Comparison of ENCODE assay signal across 14 cellular contexts in the genomic region with DNA sequence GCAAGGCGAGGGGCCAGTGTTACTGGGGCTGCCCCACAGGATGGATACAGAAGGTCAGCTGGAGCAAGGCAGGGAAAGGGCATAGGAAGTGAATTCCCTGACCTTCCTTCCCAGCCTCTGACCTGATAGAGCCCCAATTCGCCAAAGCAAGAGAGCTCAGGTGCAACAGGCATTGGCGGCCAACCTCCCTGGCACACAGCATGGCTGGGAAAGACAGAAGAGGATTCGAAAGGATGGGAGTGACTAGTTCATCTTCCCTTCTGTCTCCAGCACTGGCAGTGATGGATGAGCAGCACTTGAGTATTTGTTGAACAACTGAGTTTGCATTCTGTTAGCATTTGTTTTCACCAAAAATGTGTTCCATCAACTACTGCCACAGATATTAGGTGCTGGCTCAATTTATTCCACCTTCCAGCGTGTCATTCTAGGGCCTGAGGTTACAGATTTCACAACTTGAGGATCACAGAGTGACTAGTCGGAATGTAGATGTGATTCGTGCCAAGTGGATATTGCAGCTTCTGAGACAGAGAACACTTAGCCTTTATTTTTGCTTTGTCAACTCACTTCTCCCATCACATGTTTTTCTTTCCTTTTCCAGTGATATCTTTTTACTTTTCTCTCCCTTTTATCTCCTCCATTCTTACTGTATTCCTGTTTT. TPM values are rescaled to one million over a fixed set of nuclear protein-coding genes. Genes with fewer than 3 reads are reported as not detected.
DNase-seq lines count a peak whose midpoint lies in the region; ATAC-seq lines count a peak whose summit lies in the region.
"Had no signal": no experiment of that assay in that cellular context is flagged by ENCODE, and none has a peak within 500 bp of the region (broad histone marks: within the 10 kb centered on the region; RNA-seq: fewer than 3 reads in every experiment).

No MANE protein-coding gene starts in this region.

- H3K36me3 ChIP-seq in CD4-positive, alpha-beta memory T cell (ENCODE audit: insufficient read depth, low read length): peaks cover 67% of the 10 kb centered on the region

- no peaks in the 10 kb centered on the region for H3K9me3 Mint-ChIP-seq in CD4-positive, alpha-beta memory T cell
- no peaks in the 10 kb centered on the region for H3K9me3 Mint-ChIP-seq in natural killer cell treated with Interleukin-12 subunit alpha and Interleukin-12 subunit beta and Interleukin-15 and Interleukin-18, amount 100 ng/mL, for 72 hours

- no peak overlapping the region for H3K27ac Mint-ChIP-seq in CD4-positive, alpha-beta memory T cell
- H3K27ac Mint-ChIP-seq in natural killer cell treated with Interleukin-12 subunit alpha and Interleukin-12 subunit beta and Interleukin-15 and Interleukin-18, amount 100 ng/mL, for 72 hours: peak overlapping the region in 1 of 2 donors; percentile 35
- H3K27ac Mint-ChIP-seq: activated naive CD8-positive, alpha-beta T cell; B cell had no signal

- no peaks in the 10 kb centered on the region for H3K27me3 ChIP-seq in CD4-positive, alpha-beta memory T cell (ENCODE audit: insufficient read depth, low read length)
- H3K27me3 ChIP-seq: spleen had no signal

- ATAC-seq in sciatic nerve (peak; percentile 91), HG02981 (IDR thresholded peaks at IDR 0.05; ENCODE audit: unreplicated experiment) (no peak)
- no peak for ATAC-seq in natural killer cell treated with Interleukin-12 subunit alpha and Interleukin-12 subunit beta and Interleukin-15 and Interleukin-18, amount 100 ng/mL, for 72 hours

- H3K27ac ChIP-seq in CD4-positive, alpha-beta memory T cell (ENCODE audit: low read depth, low read length): no peak overlapping the region
- H3K27ac ChIP-seq: HL-60, PC-9 had no signal

- H3K9me3 ChIP-seq in CD4-positive, alpha-beta memory T cell (ENCODE audit: control insufficient read depth in 1 of 2, low read length in 2 of 2): no peaks in the 10 kb centered on the region
- H3K9me3 ChIP-seq: spleen had no signal

- H3K27me3 Mint-ChIP-seq in CD4-positive, alpha-beta memory T cell: no peaks in the 10 kb centered on the region
- H3K27me3 Mint-ChIP-seq in natural killer cell treated with Interleukin-12 subunit alpha and Interleukin-12 subunit beta and Interleukin-15 and Interleukin-18, amount 100 ng/mL, for 72 hours: no peaks in the 10 kb centered on the region
- H3K27me3 Mint-ChIP-seq: activated naive CD8-positive, alpha-beta T cell; B cell had no signal

- CTCF ChIA-PET in CD4-positive, alpha-beta memory T cell (lab: Charles Lee; ENCODE audit: partially characterized antibody): no interaction called here

- DNase-seq in ELR (ENCODE audit: low read depth) (peak; percentile 41), astrocyte of the hippocampus (ENCODE audit: low read depth, low spot score) (peak; percentile 56), foreskin melanocyte (peak; percentile 67), sciatic nerve (ENCODE audit: low spot score) (no peak)
- DNase-seq in CD4-positive, alpha-beta memory T cell: no peak
- DNase-seq in activated naive CD4-positive, alpha-beta T cell treated with anti-CD3 and anti-CD28 coated beads, Interleukin-2, amount 50 U/mL, for 16 hours: no peak
- DNase-seq in natural killer cell treated with Interleukin-12 subunit alpha and Interleukin-12 subunit beta and Interleukin-15 and Interleukin-18, amount 100 ng/mL, for 72 hours (ENCODE audit: low spot score): no peak
- DNase-seq: NCI-H2227 treated with DMSO at 0.1 percent for 48 hours, spleen had no signal

- H3K36me3 Mint-ChIP-seq in CD4-positive, alpha-beta memory T cell: peaks cover 35 to 74% of the 10 kb centered on the region in 2 donors
- H3K36me3 Mint-ChIP-seq in natural killer cell treated with Interleukin-12 subunit alpha and Interleukin-12 subunit beta and Interleukin-15 and Interleukin-18, amount 100 ng/mL, for 72 hours: peaks cover 16% of the 10 kb centered on the region

- H3K4me1 ChIP-seq in CD4-positive, alpha-beta memory T cell (ENCODE audit: insufficient read depth, low read length): peaks cover 4% of the 10 kb centered on the region

- intact Hi-C loops in sciatic nerve (cut with DNase I): no loop called here
- intact Hi-C loops in CD4-positive, alpha-beta memory T cell (cut with micrococcal nuclease): no loop called here

- peaks cover 3 to 18% (median 10%) of the 10 kb centered on the region in 4 donors for H3K4me1 Mint-ChIP-seq in CD4-positive, alpha-beta memory T cell
- H3K4me1 Mint-ChIP-seq in natural killer cell treated with Interleukin-12 subunit alpha and Interleukin-12 subunit beta and Interleukin-15 and Interleukin-18, amount 100 ng/mL, for 72 hours (ENCODE audit: low read depth in 2 of 2): peaks cover 8 to 10% of the 10 kb centered on the region in 2 donors

- H3K4me3 ChIP-seq in CD4-positive, alpha-beta memory T cell (ENCODE audit: low read length in 2 of 2): no peak overlapping the region
- H3K4me3 ChIP-seq: PC-9, spleen had no signal

- POLR2A ChIA-PET in CD4-positive, alpha-beta memory T cell (lab: Charles Lee; ENCODE audit: partially characterized antibody): no interaction called here

- no peak overlapping the region for H3K4me3 Mint-ChIP-seq in CD4-positive, alpha-beta memory T cell
- no peak overlapping the region for H3K4me3 Mint-ChIP-seq in natural killer cell treated with Interleukin-12 subunit alpha and Interleukin-12 subunit beta and Interleukin-15 and Interleukin-18, amount 100 ng/mL, for 72 hours
- H3K4me3 Mint-ChIP-seq: activated naive CD8-positive, alpha-beta T cell; B cell had no signal

RNA-seq across cellular contexts. Expression of a gene that starts 6.2 kb away (rescaled TPM):
- total RNA-seq in sciatic nerve: 51.4 TPM
- total RNA-seq in CD4-positive, alpha-beta memory T cell: 10 to 100 TPM; 33.4 to 34.5 TPM
- 100 to 1,000 TPM in 1 of 2 donors, 10 to 100 TPM in 1; 71.1 to 105 TPM for polyA plus RNA-seq in CD4-positive, alpha-beta memory T cell
- total RNA-seq in natural killer cell treated with Interleukin-12 subunit alpha and Interleukin-12 subunit beta and Interleukin-15 and Interleukin-18, amount 100 ng/mL, for 72 hours: 10 to 100 TPM; 44.1 to 50.6 TPM

Comparison
In these comparisons a context has a peak if more than half of its experiments do, and no peak if none do; other contexts are left out.
1. DNase-seq: peak in ELR (single experiment), astrocyte of the hippocampus (single experiment) and foreskin melanocyte (single experiment); none in sciatic nerve (single experiment), CD4-positive, alpha-beta memory T cell (0 of 5), activated naive CD4-positive, alpha-beta T cell treated with anti-CD3 and anti-CD28 coated beads, Interleukin-2, amount 50 U/mL, for 16 hours (single experiment) and natural killer cell treated with Interleukin-12 subunit alpha and Interleukin-12 subunit beta and Interleukin-15 and Interleukin-18, amount 100 ng/mL, for 72 hours (single experiment).